In the genomic region with DNA sequence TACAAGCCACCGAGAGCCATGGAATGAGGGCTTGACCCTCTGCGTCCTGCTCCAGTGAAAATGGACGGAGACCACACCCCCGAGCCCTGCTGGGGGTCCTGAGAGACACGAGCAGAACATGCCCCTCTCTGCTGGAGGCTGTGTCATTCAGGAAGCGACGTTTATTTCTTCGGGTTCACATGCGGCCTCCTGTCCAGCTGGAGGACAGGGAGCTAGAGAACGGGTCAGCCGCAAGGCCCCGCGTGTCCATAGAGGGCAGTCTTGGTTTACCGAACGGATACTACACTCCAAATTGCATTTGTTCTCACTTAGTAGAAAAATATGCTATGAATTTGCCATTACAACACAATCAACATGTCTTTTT, we compare ENCODE assay signal across 8 cellular contexts. TPM values are rescaled to one million over a fixed set of nuclear protein-coding genes. Genes with fewer than 3 reads are reported as not detected.
DNase-seq lines count a peak whose midpoint lies in the region; ATAC-seq and TF ChIP-seq lines count a peak whose summit lies in the region.

No MANE protein-coding gene starts in this region.

- peak; percentile 93 for DNase-seq in AG08395 (ENCODE audit: low spot score)
- peak; percentile 42 for DNase-seq in OCI-M1 (lab: John Stamatoyannopoulos, UW)
- DNase-seq in astrocyte of the spinal cord (ENCODE audit: low read depth, low spot score): peak; percentile 64
- peak; percentile 91 for DNase-seq in hepatic stellate cell (ENCODE audit: low spot score)
- DNase-seq in stimulated activated CD4-positive, alpha-beta T cell treated with anti-CD3 and anti-CD28 coated beads, Interleukin-4, amount 100 ng/mL, for 24 hours: peak; percentile 35
- DNase-seq in mucosa of gallbladder (ENCODE audit: low spot score): no peak

- ATAC-seq in HG02981 (IDR thresholded peaks at IDR 0.05; ENCODE audit: unreplicated experiment): no peak

- TF ChIP-seq CTCF in GM12875 (IDR thresholded peaks at IDR 0.05; ENCODE audit: borderline replicate concordance, insufficient read depth, low read depth, low read length) (peak; percentile 67), astrocyte of the spinal cord (IDR thresholded peaks at IDR 0.05; ENCODE audit: low read depth, low read length) (peak; percentile 91)

- no peak overlapping the region for H3K4me3 ChIP-seq in GM12875 (ENCODE audit: low read depth, low read length)
- no peak overlapping the region for H3K4me3 ChIP-seq in astrocyte of the spinal cord (ENCODE audit: low read depth, low read length)

- in situ Hi-C loops in astrocyte of the spinal cord (cut with HindIII; ENCODE audit: low sequenced_read_pairs): no loop called here

RNA-seq across cellular contexts. Expression of a gene that starts 36.1 kb away (rescaled TPM):
- total RNA-seq in mucosa of gallbladder: 33.7 TPM

RNA-seq across cellular contexts. Expression of a gene that starts 37.7 kb away (rescaled TPM):
- 33.2 TPM for total RNA-seq in mucosa of gallbladder
